29 cellular contexts compared by ENCODE assay signal in the genomic region with DNA sequence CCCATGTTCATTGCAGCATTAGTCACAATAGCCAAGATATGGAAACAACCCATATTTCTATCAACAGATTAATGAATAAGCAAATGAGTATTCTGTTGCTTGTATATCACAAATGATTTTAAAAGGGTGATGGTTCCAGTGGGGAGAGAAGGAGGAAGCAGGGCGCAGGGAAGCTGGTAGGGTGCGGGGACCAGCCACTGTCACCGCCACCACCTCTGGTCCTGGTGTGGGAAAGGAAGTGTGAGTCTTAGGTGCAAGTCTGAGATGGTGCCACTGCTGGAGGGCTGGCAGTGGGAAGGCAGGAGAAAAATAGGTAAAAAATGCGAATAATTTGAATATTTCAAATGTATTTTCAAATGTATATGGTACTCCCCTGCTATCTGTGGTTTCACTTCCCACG.
"Had no signal": no experiment of that assay in that cellular context is flagged by ENCODE, and none has a peak within 500 bp of the region (broad histone marks: within the 10 kb centered on the region; RNA-seq: fewer than 3 reads in every experiment).

No MANE protein-coding gene starts in this region.

- ATAC-seq: activated naive CD4-positive, alpha-beta T cell treated with anti-CD3 and anti-CD28 coated beads, Interleukin-2, amount 50 U/mL, for 72 hours; activated naive CD8-positive, alpha-beta T cell treated with anti-CD3 and anti-CD28 coated beads, Interleukin-2, amount 50 U/mL, for 24 hours; activated T-cell treated with anti-CD3 and anti-CD28 coated beads, Interleukin-2, amount 50 U/mL, for 4 hours; activated T-cell treated with anti-CD3 and anti-CD28 coated beads, Interleukin-2, amount 50 U/mL, for 72 hours; activated T-helper 17 cell treated with anti-CD3 and anti-CD28 coated beads, Interleukin-2, amount 50 U/mL, for 72 hours; body of pancreas had no signal

- DNase-seq: activated effector memory CD4-positive, alpha-beta T cell treated with anti-CD3 and anti-CD28 coated beads, Interleukin-2, amount 50 U/mL, for 16 hours; activated effector memory CD4-positive, alpha-beta T cell treated with Interleukin-2 at 50 U/mL for 16 hours; activated gamma-delta T cell; activated gamma-delta T cell treated with Interleukin-2 at 50 U/mL for 16 hours; activated naive CD4-positive, alpha-beta T cell; activated naive CD4-positive, alpha-beta T cell treated with anti-CD3 and anti-CD28 coated beads for 36 hours; activated naive CD4-positive, alpha-beta T cell treated with anti-CD3 and anti-CD28 coated beads, Interleukin-2, amount 10 ng/mL, durations not matched to agents 7 days and 5 days; activated naive CD4-positive, alpha-beta T cell treated with anti-CD3 and anti-CD28 coated beads, Interleukin-2, amount 50 U/mL, for 16 hours; activated naive CD4-positive, alpha-beta T cell treated with Interleukin-2 at 50 U/mL for 16 hours; activated naive CD8-positive, alpha-beta T cell treated with anti-CD3 and anti-CD28 coated beads for 36 hours; activated naive CD8-positive, alpha-beta T cell treated with anti-CD3 and anti-CD28 coated beads, Interleukin-2, amount 10 ng/mL, durations not matched to agents 7 days and 5 days; activated naive CD8-positive, alpha-beta T cell treated with anti-CD3 and anti-CD28 coated beads, Interleukin-2, amount 50 U/mL, for 24 hours; activated T-cell treated with anti-CD3 and anti-CD28 coated beads, Interleukin-2, amount 50 U/mL, for 1 hour; activated T-cell treated with anti-CD3 and anti-CD28 coated beads, Interleukin-2, amount 50 U/mL, for 24 hours; activated T-cell treated with anti-CD3 and anti-CD28 coated beads, Interleukin-2, amount 50 U/mL, for 4 hours; activated T-cell treated with anti-CD3 and anti-CD28 coated beads, Interleukin-2, amount 50 U/mL, for 48 hours; activated T-cell treated with anti-CD3 and anti-CD28 coated beads, Interleukin-2, amount 50 U/mL, for 72 hours; adrenal gland; amniotic stem cell; amygdala; anterior cingulate cortex; aorta; body of pancreas; brain microvascular endothelial cell; caudate nucleus; central memory CD4-positive, alpha-beta T cell; cerebellar nuclear complex had no signal
